ENCODE assay signal across 2 cellular contexts in the genomic region with DNA sequence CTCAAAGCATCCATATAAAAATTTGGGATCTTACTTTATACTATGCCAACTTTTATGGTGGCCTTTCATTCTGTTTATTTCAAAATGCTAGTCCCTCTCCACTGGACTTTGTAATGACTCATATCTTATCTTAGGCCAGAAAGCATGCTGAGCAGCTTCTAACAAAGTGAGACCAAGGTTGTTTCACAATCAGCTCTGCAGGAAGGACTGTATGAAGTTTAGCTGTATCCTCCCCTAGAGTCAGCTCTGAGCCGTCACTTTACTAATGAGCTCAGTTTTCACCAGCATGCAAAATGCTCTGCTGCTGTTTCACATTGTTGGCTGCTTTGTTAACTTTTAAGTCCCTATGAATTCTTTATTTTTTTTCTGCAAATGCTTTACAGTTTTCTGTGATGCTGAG.
TF ChIP-seq lines count a peak whose summit lies in the region.

No MANE protein-coding gene starts in this region.

TF ChIP-seq in GM23338, 12 proteins besides CTCF, POLR2A, EP300 and RAD21 (continues in another document):
- TF ChIP-seq, protein P1, sequence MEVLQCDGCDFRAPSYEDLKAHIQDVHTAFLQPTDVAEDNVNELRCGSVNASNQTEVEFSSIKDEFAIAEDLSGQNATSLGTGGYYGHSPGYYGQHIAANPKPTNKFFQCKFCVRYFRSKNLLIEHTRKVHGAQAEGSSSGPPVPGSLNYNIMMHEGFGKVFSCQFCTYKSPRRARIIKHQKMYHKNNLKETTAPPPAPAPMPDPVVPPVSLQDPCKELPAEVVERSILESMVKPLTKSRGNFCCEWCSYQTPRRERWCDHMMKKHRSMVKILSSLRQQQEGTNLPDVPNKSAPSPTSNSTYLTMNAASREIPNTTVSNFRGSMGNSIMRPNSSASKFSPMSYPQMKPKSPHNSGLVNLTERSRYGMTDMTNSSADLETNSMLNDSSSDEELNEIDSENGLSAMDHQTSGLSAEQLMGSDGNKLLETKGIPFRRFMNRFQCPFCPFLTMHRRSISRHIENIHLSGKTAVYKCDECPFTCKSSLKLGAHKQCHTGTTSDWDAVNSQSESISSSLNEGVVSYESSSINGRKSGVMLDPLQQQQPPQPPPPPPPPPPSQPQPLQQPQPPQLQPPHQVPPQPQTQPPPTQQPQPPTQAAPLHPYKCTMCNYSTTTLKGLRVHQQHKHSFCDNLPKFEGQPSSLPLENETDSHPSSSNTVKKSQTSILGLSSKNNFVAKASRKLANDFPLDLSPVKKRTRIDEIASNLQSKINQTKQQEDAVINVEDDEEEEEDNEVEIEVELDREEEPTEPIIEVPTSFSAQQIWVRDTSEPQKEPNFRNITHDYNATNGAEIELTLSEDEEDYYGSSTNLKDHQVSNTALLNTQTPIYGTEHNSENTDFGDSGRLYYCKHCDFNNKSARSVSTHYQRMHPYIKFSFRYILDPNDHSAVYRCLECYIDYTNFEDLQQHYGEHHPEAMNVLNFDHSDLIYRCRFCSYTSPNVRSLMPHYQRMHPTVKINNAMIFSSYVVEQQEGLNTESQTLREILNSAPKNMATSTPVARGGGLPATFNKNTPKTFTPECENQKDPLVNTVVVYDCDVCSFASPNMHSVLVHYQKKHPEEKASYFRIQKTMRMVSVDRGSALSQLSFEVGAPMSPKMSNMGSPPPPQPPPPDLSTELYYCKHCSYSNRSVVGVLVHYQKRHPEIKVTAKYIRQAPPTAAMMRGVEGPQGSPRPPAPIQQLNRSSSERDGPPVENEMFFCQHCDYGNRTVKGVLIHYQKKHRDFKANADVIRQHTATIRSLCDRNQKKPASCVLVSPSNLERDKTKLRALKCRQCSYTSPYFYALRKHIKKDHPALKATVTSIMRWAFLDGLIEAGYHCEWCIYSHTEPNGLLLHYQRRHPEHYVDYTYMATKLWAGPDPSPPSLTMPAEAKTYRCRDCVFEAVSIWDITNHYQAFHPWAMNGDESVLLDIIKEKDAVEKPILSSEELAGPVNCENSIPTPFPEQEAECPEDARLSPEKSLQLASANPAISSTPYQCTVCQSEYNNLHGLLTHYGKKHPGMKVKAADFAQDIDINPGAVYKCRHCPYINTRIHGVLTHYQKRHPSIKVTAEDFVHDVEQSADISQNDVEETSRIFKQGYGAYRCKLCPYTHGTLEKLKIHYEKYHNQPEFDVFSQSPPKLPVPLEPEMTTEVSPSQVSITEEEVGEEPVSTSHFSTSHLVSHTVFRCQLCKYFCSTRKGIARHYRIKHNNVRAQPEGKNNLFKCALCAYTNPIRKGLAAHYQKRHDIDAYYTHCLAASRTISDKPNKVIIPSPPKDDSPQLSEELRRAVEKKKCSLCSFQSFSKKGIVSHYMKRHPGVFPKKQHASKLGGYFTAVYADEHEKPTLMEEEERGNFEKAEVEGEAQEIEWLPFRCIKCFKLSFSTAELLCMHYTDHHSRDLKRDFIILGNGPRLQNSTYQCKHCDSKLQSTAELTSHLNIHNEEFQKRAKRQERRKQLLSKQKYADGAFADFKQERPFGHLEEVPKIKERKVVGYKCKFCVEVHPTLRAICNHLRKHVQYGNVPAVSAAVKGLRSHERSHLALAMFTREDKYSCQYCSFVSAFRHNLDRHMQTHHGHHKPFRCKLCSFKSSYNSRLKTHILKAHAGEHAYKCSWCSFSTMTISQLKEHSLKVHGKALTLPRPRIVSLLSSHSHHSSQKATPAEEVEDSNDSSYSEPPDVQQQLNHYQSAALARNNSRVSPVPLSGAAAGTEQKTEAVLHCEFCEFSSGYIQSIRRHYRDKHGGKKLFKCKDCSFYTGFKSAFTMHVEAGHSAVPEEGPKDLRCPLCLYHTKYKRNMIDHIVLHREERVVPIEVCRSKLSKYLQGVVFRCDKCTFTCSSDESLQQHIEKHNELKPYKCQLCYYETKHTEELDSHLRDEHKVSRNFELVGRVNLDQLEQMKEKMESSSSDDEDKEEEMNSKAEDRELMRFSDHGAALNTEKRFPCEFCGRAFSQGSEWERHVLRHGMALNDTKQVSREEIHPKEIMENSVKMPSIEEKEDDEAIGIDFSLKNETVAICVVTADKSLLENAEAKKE (CRISPR knock-in tag; IDR thresholded peaks at IDR 0.05): no peak
- no peak for TF ChIP-seq ZNF331 (CRISPR knock-in tag; IDR thresholded peaks at IDR 0.05; ENCODE audit: low read depth)
- TF ChIP-seq CREB1 (CRISPR knock-in tag; IDR thresholded peaks at IDR 0.05; ENCODE audit: low read depth): no peak
- TF ChIP-seq, protein P2, sequence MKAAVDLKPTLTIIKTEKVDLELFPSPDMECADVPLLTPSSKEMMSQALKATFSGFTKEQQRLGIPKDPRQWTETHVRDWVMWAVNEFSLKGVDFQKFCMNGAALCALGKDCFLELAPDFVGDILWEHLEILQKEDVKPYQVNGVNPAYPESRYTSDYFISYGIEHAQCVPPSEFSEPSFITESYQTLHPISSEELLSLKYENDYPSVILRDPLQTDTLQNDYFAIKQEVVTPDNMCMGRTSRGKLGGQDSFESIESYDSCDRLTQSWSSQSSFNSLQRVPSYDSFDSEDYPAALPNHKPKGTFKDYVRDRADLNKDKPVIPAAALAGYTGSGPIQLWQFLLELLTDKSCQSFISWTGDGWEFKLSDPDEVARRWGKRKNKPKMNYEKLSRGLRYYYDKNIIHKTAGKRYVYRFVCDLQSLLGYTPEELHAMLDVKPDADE (IDR thresholded peaks at IDR 0.05): no peak
- TF ChIP-seq NANOG (IDR thresholded peaks at IDR 0.05; ENCODE audit: borderline replicate concordance): no peak
- no peak for TF ChIP-seq EZH2 (IDR thresholded peaks at IDR 0.05; ENCODE audit: low read depth, unreplicated experiment)
- no peak for TF ChIP-seq POLR2AphosphoS5 (IDR thresholded peaks at IDR 0.05; ENCODE audit: low read depth)
- TF ChIP-seq, protein P3, sequence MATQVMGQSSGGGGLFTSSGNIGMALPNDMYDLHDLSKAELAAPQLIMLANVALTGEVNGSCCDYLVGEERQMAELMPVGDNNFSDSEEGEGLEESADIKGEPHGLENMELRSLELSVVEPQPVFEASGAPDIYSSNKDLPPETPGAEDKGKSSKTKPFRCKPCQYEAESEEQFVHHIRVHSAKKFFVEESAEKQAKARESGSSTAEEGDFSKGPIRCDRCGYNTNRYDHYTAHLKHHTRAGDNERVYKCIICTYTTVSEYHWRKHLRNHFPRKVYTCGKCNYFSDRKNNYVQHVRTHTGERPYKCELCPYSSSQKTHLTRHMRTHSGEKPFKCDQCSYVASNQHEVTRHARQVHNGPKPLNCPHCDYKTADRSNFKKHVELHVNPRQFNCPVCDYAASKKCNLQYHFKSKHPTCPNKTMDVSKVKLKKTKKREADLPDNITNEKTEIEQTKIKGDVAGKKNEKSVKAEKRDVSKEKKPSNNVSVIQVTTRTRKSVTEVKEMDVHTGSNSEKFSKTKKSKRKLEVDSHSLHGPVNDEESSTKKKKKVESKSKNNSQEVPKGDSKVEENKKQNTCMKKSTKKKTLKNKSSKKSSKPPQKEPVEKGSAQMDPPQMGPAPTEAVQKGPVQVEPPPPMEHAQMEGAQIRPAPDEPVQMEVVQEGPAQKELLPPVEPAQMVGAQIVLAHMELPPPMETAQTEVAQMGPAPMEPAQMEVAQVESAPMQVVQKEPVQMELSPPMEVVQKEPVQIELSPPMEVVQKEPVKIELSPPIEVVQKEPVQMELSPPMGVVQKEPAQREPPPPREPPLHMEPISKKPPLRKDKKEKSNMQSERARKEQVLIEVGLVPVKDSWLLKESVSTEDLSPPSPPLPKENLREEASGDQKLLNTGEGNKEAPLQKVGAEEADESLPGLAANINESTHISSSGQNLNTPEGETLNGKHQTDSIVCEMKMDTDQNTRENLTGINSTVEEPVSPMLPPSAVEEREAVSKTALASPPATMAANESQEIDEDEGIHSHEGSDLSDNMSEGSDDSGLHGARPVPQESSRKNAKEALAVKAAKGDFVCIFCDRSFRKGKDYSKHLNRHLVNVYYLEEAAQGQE (IDR thresholded peaks at IDR 0.05; ENCODE audit: unreplicated experiment): no peak
- TF ChIP-seq STAT1 (IDR thresholded peaks at IDR 0.05; ENCODE audit: unreplicated experiment): no peak
- TF ChIP-seq ZNF114 (CRISPR knock-in tag; IDR thresholded peaks at IDR 0.05): no peak

TF ChIP-seq in WTC11, 78 proteins besides CTCF, POLR2A, EP300 and RAD21 (continued from another document):
- TF ChIP-seq NFATC4 (CRISPR knock-in tag; IDR thresholded peaks at IDR 0.05) (no peak), CBFB (CRISPR knock-in tag; IDR thresholded peaks at IDR 0.05; ENCODE audit: low read depth) (no peak), TCF7 (CRISPR knock-in tag; IDR thresholded peaks at IDR 0.05; ENCODE audit: low read depth) (no peak), SP1 (CRISPR knock-in tag; conservative IDR thresholded peaks at IDR 0.05) (no peak), ZNF138 (CRISPR knock-in tag; conservative IDR thresholded peaks at IDR 0.05) (no peak), FOXK1 (CRISPR knock-in tag; IDR thresholded peaks at IDR 0.05) (no peak)
- TF ChIP-seq, protein P4, sequence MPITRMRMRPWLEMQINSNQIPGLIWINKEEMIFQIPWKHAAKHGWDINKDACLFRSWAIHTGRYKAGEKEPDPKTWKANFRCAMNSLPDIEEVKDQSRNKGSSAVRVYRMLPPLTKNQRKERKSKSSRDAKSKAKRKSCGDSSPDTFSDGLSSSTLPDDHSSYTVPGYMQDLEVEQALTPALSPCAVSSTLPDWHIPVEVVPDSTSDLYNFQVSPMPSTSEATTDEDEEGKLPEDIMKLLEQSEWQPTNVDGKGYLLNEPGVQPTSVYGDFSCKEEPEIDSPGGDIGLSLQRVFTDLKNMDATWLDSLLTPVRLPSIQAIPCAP (CRISPR knock-in tag; IDR thresholded peaks at IDR 0.05): no peak
